13 cellular contexts compared by ENCODE assay signal in the genomic region with DNA sequence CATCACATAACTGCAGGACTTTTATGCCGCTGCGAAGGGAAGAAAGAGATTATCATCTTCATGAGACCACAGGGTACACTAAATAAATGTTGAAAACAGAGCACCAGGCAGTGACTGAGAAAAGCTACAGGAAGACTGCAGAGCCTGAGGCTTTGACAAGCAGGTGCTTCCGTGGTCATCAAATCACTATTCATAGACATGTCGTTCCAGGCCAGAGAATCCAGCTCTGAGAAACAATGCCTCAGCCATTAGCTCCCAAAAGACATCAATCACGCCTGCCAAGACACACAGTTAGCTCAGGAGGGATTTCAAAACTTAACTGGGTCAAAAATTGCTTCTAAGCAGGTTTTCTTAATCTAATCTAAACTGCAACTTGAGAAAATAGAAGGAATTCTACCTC. TPM values are rescaled to one million over a fixed set of nuclear protein-coding genes. Genes with fewer than 3 reads are reported as not detected.
DNase-seq lines count a peak whose midpoint lies in the region; ATAC-seq, FAIRE-seq and TF ChIP-seq lines count a peak whose summit lies in the region.
"Had no signal": no experiment of that assay in that cellular context is flagged by ENCODE, and none has a peak within 500 bp of the region (broad histone marks: within the 10 kb centered on the region; RNA-seq: fewer than 3 reads in every experiment).

No MANE protein-coding gene starts in this region.

- H3K4me2 ChIP-seq in OCI-LY1 (ENCODE audit: low read length) = peak overlapping the region; percentile 10; the same call in 1 of the 2 replicates

- H3K9me3 Mint-ChIP-seq in activated CD8-positive, alpha-beta T cell treated with anti-CD3 and anti-CD28 coated beads for 36 hours = peaks cover 3% of the 10 kb centered on the region

- POLR2A ChIA-PET in activated CD8-positive, alpha-beta T cell treated with anti-CD3 and anti-CD28 coated beads for 36 hours (lab: Charles Lee) = no interaction called here

- intact Hi-C loops in activated CD8-positive, alpha-beta T cell treated with anti-CD3 and anti-CD28 coated beads for 36 hours (cut with micrococcal nuclease) = no loop called here

- no peak overlapping the region for H3K9ac ChIP-seq in OCI-LY1 (ENCODE audit: low read length)

- peaks cover 59% of the 10 kb centered on the region for H3K4me1 ChIP-seq in OCI-LY1 (ENCODE audit: insufficient read depth, low read length, severe bottlenecking)
- H3K4me1 ChIP-seq in suprapubic skin = no peaks in the 10 kb centered on the region
- H3K4me1 ChIP-seq: breast epithelium, right atrium auricular region had no signal

- H2AFZ ChIP-seq in OCI-LY1 (ENCODE audit: low read length) = no peak overlapping the region

- H3K27ac Mint-ChIP-seq in activated CD8-positive, alpha-beta T cell treated with anti-CD3 and anti-CD28 coated beads for 36 hours = no peak overlapping the region

- DNase-seq in GM18507 (ENCODE audit: extremely low spot score, insufficient read length, low read depth) (no peak), Ammon's horn (ENCODE audit: low spot score) (no peak), suprapubic skin (ENCODE audit: low spot score in 2 of 2) (no peak), WERI-Rb-1 (no peak)
- DNase-seq in activated CD8-positive, alpha-beta T cell treated with anti-CD3 and anti-CD28 coated beads for 36 hours = no peak
- DNase-seq: GOT3 had no signal

- FAIRE-seq in GM18507 (lab: Jason Lieb, UNC) = peak; percentile 86

- no peaks in the 10 kb centered on the region for H3K9me2 ChIP-seq in OCI-LY1 (ENCODE audit: low read depth, low read length)

- H3K9me3 ChIP-seq in OCI-LY1 (ENCODE audit: low read length) = no peaks in the 10 kb centered on the region
- H3K9me3 ChIP-seq in suprapubic skin = no peaks in the 10 kb centered on the region
- no peaks in the 10 kb centered on the region for H3K9me3 ChIP-seq in WERI-Rb-1 (ENCODE audit: severe bottlenecking)
- H3K9me3 ChIP-seq: breast epithelium, right atrium auricular region had no signal

- H3K27me3 ChIP-seq in OCI-LY1 (ENCODE audit: insufficient read depth, low read length) (no peaks in the 10 kb centered on the region), suprapubic skin (no peaks in the 10 kb centered on the region), WERI-Rb-1 (ENCODE audit: insufficient read depth, low read depth, severe bottlenecking) (no peaks in the 10 kb centered on the region)
- H3K27me3 ChIP-seq: breast epithelium, right atrium auricular region had no signal

- no peak overlapping the region for H3K4me3 Mint-ChIP-seq in activated CD8-positive, alpha-beta T cell treated with anti-CD3 and anti-CD28 coated beads for 36 hours

- no peaks in the 10 kb centered on the region for H3K4me1 Mint-ChIP-seq in activated CD8-positive, alpha-beta T cell treated with anti-CD3 and anti-CD28 coated beads for 36 hours (ENCODE audit: low read depth)

- H3K27ac ChIP-seq in OCI-LY1 (ENCODE audit: low read depth, low read length, poor library complexity, severe bottlenecking) = peak overlapping the region; percentile 87
- H3K27ac ChIP-seq in suprapubic skin = no peak overlapping the region
- no peak overlapping the region for H3K27ac ChIP-seq in WERI-Rb-1
- H3K27ac ChIP-seq: breast epithelium, right atrium auricular region had no signal

- no peaks in the 10 kb centered on the region for H3F3A ChIP-seq in OCI-LY1 (ENCODE audit: insufficient read depth, low read length)

- no peak for TF ChIP-seq EP300 in suprapubic skin (IDR thresholded peaks at IDR 0.05)

- H4K20me1 ChIP-seq in OCI-LY1 (ENCODE audit: insufficient read depth, low read length) = no peaks in the 10 kb centered on the region

- TF ChIP-seq POLR2A in suprapubic skin (IDR thresholded peaks at IDR 0.05) = no peak

- no peaks in the 10 kb centered on the region for H3K36me3 Mint-ChIP-seq in activated CD8-positive, alpha-beta T cell treated with anti-CD3 and anti-CD28 coated beads for 36 hours (ENCODE audit: low read depth)

- H3K36me3 ChIP-seq in OCI-LY1 (ENCODE audit: insufficient read depth, low read length) (no peaks in the 10 kb centered on the region), suprapubic skin (no peaks in the 10 kb centered on the region), WERI-Rb-1 (no peaks in the 10 kb centered on the region)
- H3K36me3 ChIP-seq: breast epithelium, right atrium auricular region had no signal

- H3K4me3 ChIP-seq in OCI-LY1 (ENCODE audit: low read depth, low read length, poor library complexity, severe bottlenecking) (no peak overlapping the region), suprapubic skin (no peak overlapping the region), WERI-Rb-1 (ENCODE audit: low read depth, low read length) (no peak overlapping the region)
- H3K4me3 ChIP-seq: breast epithelium, right atrium auricular region had no signal

- TF ChIP-seq CTCF in OCI-LY1 (IDR thresholded peaks at IDR 0.05; ENCODE audit: low read length) (no peak), suprapubic skin (IDR thresholded peaks at IDR 0.05) (no peak), WERI-Rb-1 (IDR thresholded peaks at IDR 0.05; ENCODE audit: low read depth, low read length) (no peak)
- no peak for TF ChIP-seq CTCF in activated CD8-positive, alpha-beta T cell treated with anti-CD3 and anti-CD28 coated beads for 36 hours (IDR thresholded peaks at IDR 0.05)

- ATAC-seq in GM21447 (IDR thresholded peaks at IDR 0.05; ENCODE audit: unreplicated experiment) (peak; percentile 97), HG03342 (IDR thresholded peaks at IDR 0.05; ENCODE audit: unreplicated experiment) (peak; percentile 94)
- no peak for ATAC-seq in activated CD8-positive, alpha-beta T cell treated with anti-CD3 and anti-CD28 coated beads for 36 hours

- H3K79me2 ChIP-seq in OCI-LY1 (ENCODE audit: insufficient read depth, low read length) = no peaks in the 10 kb centered on the region

- H3K27me3 Mint-ChIP-seq in activated CD8-positive, alpha-beta T cell treated with anti-CD3 and anti-CD28 coated beads for 36 hours = no peaks in the 10 kb centered on the region

- CTCF ChIA-PET in activated CD8-positive, alpha-beta T cell treated with anti-CD3 and anti-CD28 coated beads for 36 hours (lab: Charles Lee) = no interaction called here

- 38% methylated on average over 5 of the region's 5 CpGs for WGBS in suprapubic skin

RNA-seq across cellular contexts. Expression of gene GARIN6, which starts 47.2 kb away (rescaled TPM):
- not detected for total RNA-seq in suprapubic skin
- not detected for total RNA-seq in activated CD8-positive, alpha-beta T cell treated with anti-CD3 and anti-CD28 coated beads for 36 hours
- total RNA-seq: breast epithelium, lung microvascular endothelial cell, MCF 10A, right atrium auricular region had no signal
